In genomic region chr3:134356411-134357040, GRCh38 we compare ENCODE assay signal across 15 cellular contexts. TPM values are rescaled to one million over a fixed set of nuclear protein-coding genes. Genes with fewer than 3 reads are reported as not detected.
DNase-seq lines count a peak whose midpoint lies in the region; ATAC-seq, FAIRE-seq and TF ChIP-seq lines count a peak whose summit lies in the region.
"Had no signal": no experiment of that assay in that cellular context is flagged by ENCODE, and none has a peak within 500 bp of the region (broad histone marks: within the 10 kb centered on the region; RNA-seq: fewer than 3 reads in every experiment).

No MANE protein-coding gene starts in this region.

- 0 out of 2 replicates have a peak, but pooled peaks cover 5% of the 10 kb centered on the region for H3F3A ChIP-seq in GM23338 (replicated peaks; ENCODE audit: low read depth)

- peaks cover 27% of the 10 kb centered on the region for H3K4me1 Mint-ChIP-seq in GM23338

- no peak for TF ChIP-seq POLR2A in esophagus squamous epithelium (IDR thresholded peaks at IDR 0.05)

- no peak for ATAC-seq in activated CD4-positive, CD25-positive, alpha-beta regulatory T cell treated with anti-CD3 and anti-CD28 coated beads, Interleukin-2, amount 50 U/mL, for 24 hours
- ATAC-seq in upper lobe of right lung (no peak), HG03457 (IDR thresholded peaks at IDR 0.05; ENCODE audit: unreplicated experiment) (no peak), GM23338 (no peak)

- H3K4me1 ChIP-seq in esophagus squamous epithelium (peaks cover 36 to 100% (median 76%) of the 10 kb centered on the region in 3 donors), osteoblast (ENCODE audit: insufficient read depth, low read length) (peaks cover 76% of the 10 kb centered on the region), upper lobe of right lung (peaks cover 95% of the 10 kb centered on the region), GM23338 (ENCODE audit: insufficient read depth) (0 out of 2 replicates have a peak, but pooled peaks cover 3% of the 10 kb centered on the region), small intestine (ENCODE audit: control insufficient read depth in 2 of 2, insufficient read depth in 1 of 2, low read depth in 1 of 2, low read length in 1 of 2) (peaks cover 2 to 10% of the 10 kb centered on the region in 2 donors)

- 79 to 89% methylated on average over 6 to 8 of the region's 9 CpGs for WGBS in esophagus squamous epithelium, 2 donors
- 89 to 98% (median 89%) methylated on average over 9 of the region's 9 CpGs for WGBS in small intestine, 3 donors

- H4K20me1 ChIP-seq in osteoblast (ENCODE audit: insufficient read depth, low read length) (peaks cover 34% of the 10 kb centered on the region), GM23338 (replicated peaks; ENCODE audit: insufficient read depth) (peaks cover 7% of the 10 kb centered on the region)

- H3K4me2 ChIP-seq in osteoblast (ENCODE audit: insufficient read depth, low read length): no peak overlapping the region
- no peak overlapping the region for H3K4me2 ChIP-seq in GM23338

- H3K79me2 ChIP-seq in osteoblast (ENCODE audit: insufficient read depth, low read length): peaks cover 27% of the 10 kb centered on the region
- H3K79me2 ChIP-seq in GM23338 (replicated peaks; ENCODE audit: insufficient read depth): no peaks in the 10 kb centered on the region

- DNase-seq in activated CD4-positive, CD25-positive, alpha-beta regulatory T cell treated with anti-CD3 and anti-CD28 coated beads, Interleukin-2, amount 50 U/mL, for 72 hours: peak; percentile 13
- DNase-seq in esophagus squamous epithelium (lab: John Stamatoyannopoulos, UW) (no peak), osteoblast (ENCODE audit: insufficient read length, low spot score, missing footprints) (peak; percentile 23), upper lobe of right lung (peak; percentile 33), GM23338 (ENCODE audit: low spot score) (no peak), small intestine (no peak)
- DNase-seq: ACHN; activated CD4-positive, alpha-beta T cell treated with anti-CD3 and anti-CD28 coated beads for 48 hours; DMS53; NCI-H69 had no signal

- FAIRE-seq in small intestine (lab: Jason Lieb, UNC): no peak
- FAIRE-seq: frontal cortex had no signal

- H3K36me3 ChIP-seq in esophagus squamous epithelium (peaks cover 41 to 75% (median 45%) of the 10 kb centered on the region in 3 donors), osteoblast (ENCODE audit: insufficient read depth, low read length) (peaks cover 77% of the 10 kb centered on the region), upper lobe of right lung (peaks cover 68% of the 10 kb centered on the region), GM23338 (ENCODE audit: insufficient read depth) (peaks cover 48% of the 10 kb centered on the region), small intestine (ENCODE audit: control insufficient read depth in 2 of 2, insufficient read depth in 2 of 2, low read length in 2 of 2) (peaks cover 2 to 12% of the 10 kb centered on the region in 2 donors)

- no peak overlapping the region for H3K27ac Mint-ChIP-seq in GM23338
- H3K27ac Mint-ChIP-seq: activated T-helper 2 cell treated with anti-CD3 and anti-CD28 coated beads, Interferon-gamma antibody, Interleukin-2, Interleukin-4, amounts not matched to agents 10 μg/mL and 5 μg/mL and 100 μg/mL, durations not matched to agents 14 hours and 24 hours and 36 hours had no signal

- H3K9me3 ChIP-seq in esophagus squamous epithelium (no peaks in the 10 kb centered on the region), osteoblast (ENCODE audit: low read depth, low read length) (no peaks in the 10 kb centered on the region), upper lobe of right lung (no peaks in the 10 kb centered on the region), small intestine (ENCODE audit: control insufficient read depth, low read depth) (no peaks in the 10 kb centered on the region)

- H3K4me3 Mint-ChIP-seq in GM23338: no peak overlapping the region

- peak overlapping the region; percentile 69 to 100 (median 92) for H3K27ac ChIP-seq in esophagus squamous epithelium
- peak overlapping the region; percentile 93 for H3K27ac ChIP-seq in osteoblast (ENCODE audit: low read depth, low read length)
- H3K27ac ChIP-seq in upper lobe of right lung: peak overlapping the region; percentile 79
- H3K27ac ChIP-seq in GM23338 (ENCODE audit: low read depth): no peak overlapping the region
- H3K27ac ChIP-seq in small intestine (ENCODE audit: low read depth in 1 of 2, low read length in 1 of 2): peak overlapping the region in 1 of 2 donors; percentile 36

- H3K9me3 Mint-ChIP-seq in GM23338: no peaks in the 10 kb centered on the region
- H3K9me3 Mint-ChIP-seq: activated T-helper 2 cell treated with anti-CD3 and anti-CD28 coated beads, Interferon-gamma antibody, Interleukin-2, Interleukin-4, amounts not matched to agents 10 μg/mL and 5 μg/mL and 100 μg/mL, durations not matched to agents 14 hours and 24 hours and 36 hours had no signal

- H3K4me3 ChIP-seq in esophagus squamous epithelium (no peak overlapping the region), osteoblast (ENCODE audit: insufficient read depth, low read length) (no peak overlapping the region), upper lobe of right lung (no peak overlapping the region), GM23338 (no peak overlapping the region), small intestine (ENCODE audit: low read depth in 1 of 2, low read length in 2 of 2) (no peak overlapping the region)
- H3K4me3 ChIP-seq: lung had no signal

- H3K27me3 ChIP-seq in esophagus squamous epithelium (no peaks in the 10 kb centered on the region), osteoblast (ENCODE audit: insufficient read depth, low read length) (no peaks in the 10 kb centered on the region), upper lobe of right lung (no peaks in the 10 kb centered on the region), GM23338 (ENCODE audit: insufficient read depth) (no peaks in the 10 kb centered on the region), small intestine (ENCODE audit: control insufficient read depth in 2 of 2, insufficient read depth in 2 of 2, low read length in 2 of 2) (no peaks in the 10 kb centered on the region)

- H2AFZ ChIP-seq in osteoblast (ENCODE audit: low read length): no peak overlapping the region
- H2AFZ ChIP-seq in GM23338: no peak overlapping the region

- H3K27me3 Mint-ChIP-seq in GM23338 (ENCODE audit: insufficient read depth, low read depth, poor library complexity): peaks cover 13% of the 10 kb centered on the region

- no peaks in the 10 kb centered on the region for H3K9me2 ChIP-seq in GM23338 (ENCODE audit: insufficient read depth)

- TF ChIP-seq CTCF in esophagus squamous epithelium (IDR thresholded peaks at IDR 0.05) (no peak), osteoblast (IDR thresholded peaks at IDR 0.05; ENCODE audit: extremely low read depth, low read depth, low read length) (no peak), upper lobe of right lung (IDR thresholded peaks at IDR 0.05) (no peak), GM23338 (conservative IDR thresholded peaks at IDR 0.05; ENCODE audit: low read depth in 2 of 2) (no peak)

- peaks cover 77% of the 10 kb centered on the region for H3K36me3 Mint-ChIP-seq in GM23338 (ENCODE audit: low read depth)

- intact Hi-C loops in esophagus squamous epithelium (cut with DNase I): no loop called here
- intact Hi-C loops in upper lobe of right lung (cut with DNase I): no loop called here

TF ChIP-seq in GM23338, 12 proteins besides CTCF, POLR2A, EP300 and RAD21:
- TF ChIP-seq POLR2AphosphoS5 (IDR thresholded peaks at IDR 0.05; ENCODE audit: low read depth): no peak
- TF ChIP-seq ZNF331 (CRISPR knock-in tag; IDR thresholded peaks at IDR 0.05; ENCODE audit: low read depth): no peak
- no peak for TF ChIP-seq ZNF114 (CRISPR knock-in tag; IDR thresholded peaks at IDR 0.05)
- TF ChIP-seq CREB1 (CRISPR knock-in tag; IDR thresholded peaks at IDR 0.05; ENCODE audit: low read depth): no peak
- TF ChIP-seq EZH2 (IDR thresholded peaks at IDR 0.05; ENCODE audit: low read depth, unreplicated experiment): no peak
- TF ChIP-seq EZH2phosphoT487 (IDR thresholded peaks at IDR 0.05; ENCODE audit: unreplicated experiment): no peak

RNA-seq across cellular contexts. Expression of gene AMOTL2, which starts 17.7 kb away (rescaled TPM):
- total RNA-seq in esophagus squamous epithelium (10 to 100 TPM; 54.5 to 99.0 (median 59.1) TPM), osteoblast (205 and 300 TPM in 2 replicates), upper lobe of right lung (119 TPM)
- 96.2 and 102 TPM in 2 replicates for total RNA-seq in GM23338 (2014; rRNA removed; shearing (Covaris generic))
- polyA plus RNA-seq in GM23338 (2016; fragmentation: Nextera tagmentation; extraction: Ambion mirVana) (17.4 and 17.9 TPM in 2 replicates), small intestine (10 to 100 TPM in 1 of 3 donors, 1 to 10 TPM in 2; 6.7 to 11.5 (median 9.2) TPM)
- total RNA-seq: activated T-helper 2 cell treated with anti-CD3 and anti-CD28 coated beads, Interferon-gamma antibody, Interleukin-2, Interleukin-4, amounts not matched to agents 10 μg/mL and 5 μg/mL and 100 μg/mL, durations not matched to agents 14 hours and 24 hours and 36 hours had no signal

Comparison
In these comparisons a context has a peak if more than half of its experiments do, and no peak if none do; other contexts are left out.
1. DNase-seq: peak in activated CD4-positive, CD25-positive, alpha-beta regulatory T cell treated with anti-CD3 and anti-CD28 coated beads, Interleukin-2, amount 50 U/mL, for 72 hours (single experiment), osteoblast (single experiment) and upper lobe of right lung (single experiment); none in esophagus squamous epithelium (single experiment), GM23338 (single experiment) and small intestine (single experiment).